ENCODE assay signal across 12 cellular contexts in genomic region chr11:93728792-93729128, GRCh38. TPM values are rescaled to one million over a fixed set of nuclear protein-coding genes. Genes with fewer than 3 reads are reported as not detected.
A peak's percentile ranks its signal among the peaks of the same experiment; 100 is the strongest.
DNase-seq lines count a peak whose midpoint lies in the region; FAIRE-seq and TF ChIP-seq lines count a peak whose summit lies in the region.
"Had no signal": no experiment of that assay in that cellular context is flagged by ENCODE, and none has a peak within 500 bp of the region (broad histone marks: within the 10 kb centered on the region; RNA-seq: fewer than 3 reads in every experiment).

No MANE protein-coding gene starts in this region.

- no peak for TF ChIP-seq RAD21 in H1 (IDR thresholded peaks at IDR 0.05 in 1 of 2, conservative IDR thresholded peaks at IDR 0.05 in 1 of 2; ENCODE audit: low read depth in 2 of 2, low read length in 2 of 2)

- POLR2A ChIA-PET in MCF 10A (lab: Yijun Ruan, JAX) = interaction anchor here (1.1 to 9.2 kb wide), 2 partner anchors 10 to 11 kb away, joined by 4 to 123 read pairs; partner anchors contain the start of genes C11orf54 and TAF1D
- POLR2A ChIA-PET in OCI-LY7 (lab: Charles Lee) = interaction anchor here (3.7 kb wide), 1 partner anchor 11 kb away, joined by 16 read pairs; no protein-coding TSS in a partner anchor
- POLR2A ChIA-PET in H1 (lab: Charles Lee; ENCODE audit: partially characterized antibody) = interaction anchor here (0.6 to 21.2 kb wide), 17 partner anchors 5 to 89 kb away, joined by 3 to 495 read pairs (median 4); partner anchors contain the start of genes C11orf54 and TAF1D

- no peak overlapping the region for H3K27ac ChIP-seq in mammary epithelial cell (ENCODE audit: insufficient read depth, low read depth, low read length)
- H3K27ac ChIP-seq in OCI-LY7 (ENCODE audit: low read depth, low read length, poor library complexity, severe bottlenecking) = no peak overlapping the region
- no peak overlapping the region for H3K27ac ChIP-seq in H1 (ENCODE audit: low read depth, low read length)
- H3K27ac ChIP-seq in tibial artery = no peak overlapping the region
- H3K27ac ChIP-seq: BLaER1 treated with 17β-estradiol and CSF1 and Interleukin-3, amounts not matched to agents 10 nM and 100 nM had no signal

- no peak overlapping the region for H4K91ac ChIP-seq in H1 (replicated peaks; ENCODE audit: insufficient read length, low read length)

- no peaks in the 10 kb centered on the region for H3K9me2 ChIP-seq in OCI-LY7 (ENCODE audit: insufficient read depth, low read length)

- no peak for FAIRE-seq in H1 (lab: Jason Lieb, UNC)
- FAIRE-seq: keratinocyte had no signal

- H3K9me3 ChIP-seq in mammary epithelial cell (replicated peaks; ENCODE audit: insufficient read depth, low read length) (no peaks in the 10 kb centered on the region), OCI-LY7 (ENCODE audit: low read length) (no peaks in the 10 kb centered on the region), H1 (ENCODE audit: insufficient read depth in 2 of 2, low read depth in 1 of 2, low read length in 1 of 2) (no peaks in the 10 kb centered on the region), tibial artery (no peaks in the 10 kb centered on the region)
- H3K9me3 ChIP-seq: BLaER1 treated with 17β-estradiol and CSF1 and Interleukin-3, amounts not matched to agents 10 nM and 100 nM had no signal

- no peak overlapping the region for H4K8ac ChIP-seq in H1 (ENCODE audit: extremely low read depth, insufficient read depth, low read length)

- no peak overlapping the region for H2BK20ac ChIP-seq in H1 (ENCODE audit: low read length)

- H3K18ac ChIP-seq in H1 (ENCODE audit: extremely low read depth, low read length) = no peak overlapping the region

- H3K27me3 Mint-ChIP-seq in MCF 10A (ENCODE audit: insufficient read depth, unreplicated experiment) = no peaks in the 10 kb centered on the region
- H3K27me3 Mint-ChIP-seq: brain had no signal

- no TSS peak for BruUV-seq in MCF 10A (replicated peaks; lab: Mats Ljungman, UMichigan)
- BruUV-seq in mammary epithelial cell (replicated peaks; lab: Mats Ljungman, UMichigan) = no TSS peak
- no TSS peak for BruUV-seq in OCI-LY7 (replicated peaks; lab: Mats Ljungman, UMichigan)

- H3K23me2 ChIP-seq in H1 (ENCODE audit: low read depth, low read length) = no peaks in the 10 kb centered on the region

- H3K27ac Mint-ChIP-seq in MCF 10A (ENCODE audit: low read depth, unreplicated experiment) = no peak overlapping the region

- H3K4ac ChIP-seq in H1 (replicated peaks; ENCODE audit: insufficient read length, low read depth, low read length) = no peak overlapping the region

- no peak overlapping the region for H2BK5ac ChIP-seq in H1 (ENCODE audit: low read depth, low read length)

- DNase-seq in MCF 10A (ENCODE audit: unreplicated experiment) (peak; percentile 23), mammary epithelial cell (no peak), OCI-LY7 (ENCODE audit: low spot score) (peak; percentile 10), H1 (ENCODE audit: low read depth in 1 of 2, low spot score in 2 of 2) (no peak), activated gamma-delta T cell (lab: John Stamatoyannopoulos, UW) (no peak), tibial artery (no peak), NOMO-1 treated with dmso at 0.1 percent for 144 hours (lab: John Stamatoyannopoulos, UW; ENCODE audit: unreplicated experiment) (no peak), cerebellar nuclear complex (lab: John Stamatoyannopoulos, UW) (no peak)
- DNase-seq: activated T-cell treated with anti-CD3 and anti-CD28 coated beads, Interleukin-2, amount 50 U/mL, for 4 hours had no signal

- H3K4me3 ChIP-seq in mammary epithelial cell (replicated peaks in 1 of 3; ENCODE audit: insufficient read depth in 1 of 3, low read depth in 2 of 3, low read length in 3 of 3) = no peak overlapping the region
- H3K4me3 ChIP-seq in OCI-LY7 (ENCODE audit: low read depth, low read length, poor library complexity, severe bottlenecking) = no peak overlapping the region
- H3K4me3 ChIP-seq in H1 (ENCODE audit: extremely low read depth in 1 of 4, insufficient read depth in 2 of 4, low read depth in 3 of 4, low read length in 4 of 4) = no peak overlapping the region
- H3K4me3 ChIP-seq in tibial artery = no peak overlapping the region
- H3K4me3 ChIP-seq: BLaER1 treated with 17β-estradiol and CSF1 and Interleukin-3, amounts not matched to agents 10 nM and 100 nM had no signal

- no peak; a peak in 1 of 3 replicates for TF ChIP-seq POLR2A in H1 (IDR thresholded peaks at IDR 0.05; ENCODE audit: control extremely low read depth in 1 of 2, low read depth in 2 of 2, low read length in 2 of 2)

- H3K23ac ChIP-seq in H1 (ENCODE audit: insufficient read length) = no peak overlapping the region

- WGBS in mammary epithelial cell (ENCODE audit: low coverage, missing lambda C conversion rate) = 87% methylated on average over 2 of the region's 2 CpGs
- 85% methylated on average over 2 of the region's 2 CpGs; no CpG with 5 or more reads in 1 of the 2 experiments for WGBS in H1 (ENCODE audit: extremely low coverage in 1 of 2, insufficient coverage in 1 of 2, insufficient read length in 1 of 2, insufficient replicate concordance in 2 of 2, low coverage in 1 of 2, low lambda C conversion rate in 2 of 2, missing lambda C conversion rate in 1 of 2), 2 experiments

- H4K5ac ChIP-seq in H1 (ENCODE audit: insufficient read length, low read depth, low read length) = no peak overlapping the region

- H3K36me3 Mint-ChIP-seq in MCF 10A (ENCODE audit: insufficient read depth, unreplicated experiment) = peaks cover 98% of the 10 kb centered on the region

- H3K14ac ChIP-seq in H1 (ENCODE audit: insufficient read length) = no peak overlapping the region

- no peaks in the 10 kb centered on the region for H3K4me1 ChIP-seq in mammary epithelial cell (ENCODE audit: insufficient read depth, low read length)
- peaks cover 15% of the 10 kb centered on the region for H3K4me1 ChIP-seq in OCI-LY7 (ENCODE audit: insufficient read depth, low read length, poor library complexity, severe bottlenecking)
- H3K4me1 ChIP-seq in H1 (replicated peaks in 1 of 4; ENCODE audit: control insufficient read depth in 3 of 4, insufficient read depth in 4 of 4, low read length in 3 of 4) = no peaks in the 10 kb centered on the region
- no peaks in the 10 kb centered on the region for H3K4me1 ChIP-seq in tibial artery

- no peak overlapping the region for H3K4me3 Mint-ChIP-seq in MCF 10A (ENCODE audit: unreplicated experiment)
- H3K4me3 Mint-ChIP-seq: activated T-cell treated with anti-CD3 and anti-CD28 coated beads, Interleukin-2, amount 50 U/mL, for 4 hours; brain had no signal

- H3K27me3 ChIP-seq in mammary epithelial cell (ENCODE audit: insufficient read depth, low read length) (no peaks in the 10 kb centered on the region), H1 (replicated peaks in 1 of 4; ENCODE audit: control insufficient read depth in 3 of 4, extremely low read depth in 1 of 4, insufficient read depth in 3 of 4, low read length in 3 of 4) (no peaks in the 10 kb centered on the region), tibial artery (no peaks in the 10 kb centered on the region)
- H3K27me3 ChIP-seq: BLaER1 treated with 17β-estradiol and CSF1 and Interleukin-3, amounts not matched to agents 10 nM and 100 nM had no signal

- no peak overlapping the region for H2BK120ac ChIP-seq in H1 (replicated peaks; ENCODE audit: low read depth, low read length)

- H3K79me1 ChIP-seq in H1 (ENCODE audit: low read depth, low read length) = no peaks in the 10 kb centered on the region

- H2AK5ac ChIP-seq in H1 (ENCODE audit: low read depth, low read length) = no peak overlapping the region

- H3K9me3 Mint-ChIP-seq in MCF 10A (ENCODE audit: unreplicated experiment) = no peaks in the 10 kb centered on the region
- H3K9me3 Mint-ChIP-seq: activated T-cell treated with anti-CD3 and anti-CD28 coated beads, Interleukin-2, amount 50 U/mL, for 4 hours; brain had no signal

- CTCF ChIA-PET in MCF 10A (lab: Yijun Ruan, JAX) (interaction anchor here (0.9 kb wide), 2 partner anchors 13 to 494 kb away, joined by 3 to 4 read pairs; partner anchors contain the start of genes C11orf54 and TAF1D), mammary epithelial cell (lab: Charles Lee; ENCODE audit: low non-redundant PET) (no interaction called here), OCI-LY7 (lab: Charles Lee; ENCODE audit: unreplicated experiment) (no interaction called here), H1 (lab: Charles Lee; ENCODE audit: partially characterized antibody) (interaction anchor here (0.9 to 1.4 kb wide), 2 partner anchors 10 to 494 kb away, joined by 3 read pairs; no protein-coding TSS in a partner anchor)

- H2BK12ac ChIP-seq in H1 (ENCODE audit: low read depth, low read length) = no peak overlapping the region

- no peaks in the 10 kb centered on the region for H3K4me1 Mint-ChIP-seq in MCF 10A (ENCODE audit: insufficient read depth, unreplicated experiment)

- dilution Hi-C loops in mammary epithelial cell (cut with HindIII; ENCODE audit: low sequenced_read_pairs) = no loop called here

- H3K4me2 ChIP-seq in mammary epithelial cell (ENCODE audit: insufficient read depth, low read depth, low read length) (no peak overlapping the region), OCI-LY7 (ENCODE audit: low read length) (no peak overlapping the region), H1 (ENCODE audit: insufficient read depth in 1 of 2, low read depth in 2 of 2, low read length in 2 of 2) (no peak overlapping the region)
- H3K4me2 ChIP-seq: BLaER1 treated with 17β-estradiol and CSF1 and Interleukin-3, amounts not matched to agents 10 nM and 100 nM had no signal

- no peak overlapping the region for H3K56ac ChIP-seq in H1 (replicated peaks; ENCODE audit: insufficient read length, low read depth, low read length)

- TF ChIP-seq CTCF in MCF 10A (IDR thresholded peaks at IDR 0.05; ENCODE audit: unreplicated experiment) (no peak), mammary epithelial cell (conservative IDR thresholded peaks at IDR 0.05 in 1 of 2, IDR thresholded peaks at IDR 0.05 in 1 of 2; ENCODE audit: extremely low read depth in 1 of 2, insufficient read depth in 1 of 2, low read depth in 1 of 2, low read length in 2 of 2) (no peak), OCI-LY7 (conservative IDR thresholded peaks at IDR 0.05; ENCODE audit: low read length) (no peak), H1 (IDR thresholded peaks at IDR 0.05; ENCODE audit: control extremely low read depth in 1 of 3, insufficient read depth in 1 of 3, low read depth in 1 of 3, low read length in 3 of 3) (no peak), tibial artery (IDR thresholded peaks at IDR 0.05) (no peak)

- no peak for TF ChIP-seq EP300 in H1 (IDR thresholded peaks at IDR 0.05; ENCODE audit: borderline replicate concordance in 1 of 2, low read depth in 2 of 2, low read length in 2 of 2)

- H2AFZ ChIP-seq in mammary epithelial cell (ENCODE audit: low read depth, low read length) (no peak overlapping the region), OCI-LY7 (ENCODE audit: low read length) (no peak overlapping the region), H1 (ENCODE audit: low read length) (no peak overlapping the region)

- in situ Hi-C loops in mammary epithelial cell (cut with MboI; ENCODE audit: low sequenced_read_pairs in 2 of 2) = no loop called here

- intact Hi-C loops in MCF 10A (cut with micrococcal nuclease) (loop anchor here (1.0 kb wide), 1 partner anchor 8 kb away; no protein-coding TSS in a partner anchor), mammary epithelial cell (cut with micrococcal nuclease) (no loop called here), OCI-LY7 (cut with micrococcal nuclease; ENCODE audit: unreplicated experiment) (loop anchor here (5.0 kb wide), 1 partner anchor 46 kb away; no protein-coding TSS in a partner anchor), tibial artery (cut with DNase I; ENCODE audit: low total_unique reads) (no loop called here)

- peaks cover 9% of the 10 kb centered on the region for H4K20me1 ChIP-seq in mammary epithelial cell (ENCODE audit: insufficient read depth, low read length)
- peaks cover 45% of the 10 kb centered on the region for H4K20me1 ChIP-seq in OCI-LY7 (ENCODE audit: insufficient read depth, low read length)
- peaks cover 6 to 10% of the 10 kb centered on the region in 2 experiments for H4K20me1 ChIP-seq in H1 (replicated peaks in 1 of 2; ENCODE audit: control insufficient read depth in 1 of 2, insufficient read depth in 2 of 2, low read length in 2 of 2)

- H3K79me2 ChIP-seq in mammary epithelial cell (ENCODE audit: insufficient read depth, low read length) (peaks cover 17% of the 10 kb centered on the region), OCI-LY7 (ENCODE audit: insufficient read depth, low read depth, low read length) (peaks cover 12% of the 10 kb centered on the region; the same call in 1 of the 2 replicates), H1 (ENCODE audit: control insufficient read depth in 1 of 2, insufficient read depth in 2 of 2, low read length in 2 of 2) (0 out of 4 replicates have a peak, but pooled peaks cover 0 to 3% of the 10 kb centered on the region in 2 experiments)

- H2BK15ac ChIP-seq in H1 (ENCODE audit: low read length) = no peak overlapping the region

- H3K9ac ChIP-seq in mammary epithelial cell (ENCODE audit: insufficient read depth, low read length) (no peak overlapping the region), H1 (replicated peaks in 1 of 4; ENCODE audit: extremely low read depth in 1 of 4, low read depth in 3 of 4, low read length in 3 of 4) (no peak overlapping the region)
- H3K9ac ChIP-seq: BLaER1 treated with 17β-estradiol and CSF1 and Interleukin-3, amounts not matched to agents 10 nM and 100 nM had no signal

- H3K36me3 ChIP-seq in mammary epithelial cell (ENCODE audit: insufficient read depth, low read length) (peaks cover 63% of the 10 kb centered on the region), OCI-LY7 (ENCODE audit: insufficient read depth, low read length) (peaks cover 99% of the 10 kb centered on the region), H1 (ENCODE audit: control insufficient read depth in 2 of 4, insufficient read depth in 4 of 4, low read length in 3 of 4) (peaks cover 20 to 84% (median 54%) of the 10 kb centered on the region in 4 experiments), tibial artery (peaks cover 70 to 88% (median 77%) of the 10 kb centered on the region in 3 donors)

RNA-seq across cellular contexts. Expression of gene TAF1D, which starts 12.5 kb away (rescaled TPM):
- total RNA-seq in MCF 10A (2022) (165 and 212 TPM in 2 replicates), mammary epithelial cell (100 to 1,000 TPM; 167 to 198 TPM), OCI-LY7 (2022) (276 and 285 TPM in 2 replicates)
- polyA plus RNA-seq in mammary epithelial cell (41.8 TPM), H1 (2011; rRNA removed) (45.8 and 64.7 TPM in 2 replicates)
- polyA minus RNA-seq in mammary epithelial cell = 39.2 TPM
- total RNA-seq in OCI-LY7 (2014; rRNA removed; shearing (Covaris generic)) = 201 and 206 TPM in 2 replicates
- total RNA-seq in H1 (2021; fragmentation: NEBNext Ultra II Directional; extraction: Animal tissue kit (Norgen Biotek cat#: 25700)) = 202 and 212 TPM in 2 replicates
- 114 TPM for polyA plus RNA-seq in H1 (2011; cell fraction: cytosol; rRNA removed)
- 63.1 TPM for polyA plus RNA-seq in H1 (2011; cell fraction: nucleus; rRNA removed)
- 63.0 to 156 TPM (median 74.1 TPM) in 4 replicates for polyA plus RNA-seq in H1 (2012, experiment 1 of 2)
- 28.4 TPM for polyA plus RNA-seq in H1 (2012, experiment 2 of 2)
- polyA plus RNA-seq in H1 (2013, experiment 1 of 2) = 252 TPM
- polyA plus RNA-seq in H1 (2013, experiment 2 of 2) = 227 TPM
- 71.9 and 81.3 TPM in 2 replicates for polyA minus RNA-seq in H1 (2011; rRNA and poly(A)+ RNA removed)
- 61.6 TPM for polyA minus RNA-seq in H1 (2011; cell fraction: cytosol; rRNA and poly(A)+ RNA removed)
- polyA minus RNA-seq in H1 (2011; cell fraction: nucleus; rRNA and poly(A)+ RNA removed) = 339 TPM

RNA-seq across cellular contexts. Expression of gene C11orf54, which starts 12.7 kb away (rescaled TPM):
- 13.8 and 23.1 TPM in 2 replicates for total RNA-seq in MCF 10A (2022)
- 10 to 100 TPM in 1 of 2 donors, 1 to 10 TPM in 1; 8.2 to 10.2 TPM for total RNA-seq in mammary epithelial cell
- polyA plus RNA-seq in mammary epithelial cell = 2.6 TPM
- polyA minus RNA-seq in mammary epithelial cell = not detected
- total RNA-seq in OCI-LY7 (2014; rRNA removed; shearing (Covaris generic)) = 25.8 and 29.5 TPM in 2 replicates
- 35.5 and 42.7 TPM in 2 replicates for total RNA-seq in OCI-LY7 (2022)
- 21.5 and 24.5 TPM in 2 replicates for total RNA-seq in H1 (2021; fragmentation: NEBNext Ultra II Directional; extraction: Animal tissue kit (Norgen Biotek cat#: 25700))
- polyA plus RNA-seq in H1 (2011; rRNA removed) = 3.9 and 14.7 TPM in 2 replicates
- 12.6 TPM for polyA plus RNA-seq in H1 (2011; cell fraction: cytosol; rRNA removed)
- polyA plus RNA-seq in H1 (2011; cell fraction: nucleus; rRNA removed) = 2.6 TPM
- polyA plus RNA-seq in H1 (2012, experiment 1 of 2) = 9.6 to 25.4 TPM (median 13.4 TPM) in 4 replicates
- 2.5 TPM for polyA plus RNA-seq in H1 (2012, experiment 2 of 2)
- polyA plus RNA-seq in H1 (2013, experiment 1 of 2) = 12.0 TPM
- 11.7 TPM for polyA plus RNA-seq in H1 (2013, experiment 2 of 2)
- 7.6 and 14.9 TPM in 2 replicates for polyA minus RNA-seq in H1 (2011; rRNA and poly(A)+ RNA removed)
- 7.9 TPM for polyA minus RNA-seq in H1 (2011; cell fraction: cytosol; rRNA and poly(A)+ RNA removed)
- 12.8 TPM for polyA minus RNA-seq in H1 (2011; cell fraction: nucleus; rRNA and poly(A)+ RNA removed)

RNA-seq across cellular contexts. Expression of gene MED17, which starts 55.3 kb away (rescaled TPM):
- total RNA-seq in MCF 10A (2022) = 42.2 and 43.9 TPM in 2 replicates
- total RNA-seq in mammary epithelial cell = 10 to 100 TPM; 27.8 to 30.2 TPM
- polyA plus RNA-seq in mammary epithelial cell = 15.4 TPM
- 14.1 TPM for polyA minus RNA-seq in mammary epithelial cell
- 21.8 and 23.0 TPM in 2 replicates for total RNA-seq in OCI-LY7 (2014; rRNA removed; shearing (Covaris generic))
- total RNA-seq in OCI-LY7 (2022) = 31.1 and 33.3 TPM in 2 replicates
- 30.4 and 33.7 TPM in 2 replicates for total RNA-seq in H1 (2021; fragmentation: NEBNext Ultra II Directional; extraction: Animal tissue kit (Norgen Biotek cat#: 25700))
- polyA plus RNA-seq in H1 (2011; rRNA removed) = 8.0 and 8.8 TPM in 2 replicates
- 9.8 TPM for polyA plus RNA-seq in H1 (2011; cell fraction: cytosol; rRNA removed)
- polyA plus RNA-seq in H1 (2011; cell fraction: nucleus; rRNA removed) = 15.3 TPM
- 11.4 to 20.0 TPM (median 15.0 TPM) in 4 replicates for polyA plus RNA-seq in H1 (2012, experiment 1 of 2)
- polyA plus RNA-seq in H1 (2012, experiment 2 of 2) = 2.8 TPM
- polyA plus RNA-seq in H1 (2013, experiment 1 of 2) = 16.0 TPM
- polyA plus RNA-seq in H1 (2013, experiment 2 of 2) = 15.3 TPM
- 19.8 and 20.5 TPM in 2 replicates for polyA minus RNA-seq in H1 (2011; rRNA and poly(A)+ RNA removed)
- 10.5 TPM for polyA minus RNA-seq in H1 (2011; cell fraction: cytosol; rRNA and poly(A)+ RNA removed)
- polyA minus RNA-seq in H1 (2011; cell fraction: nucleus; rRNA and poly(A)+ RNA removed) = 50.3 TPM

Comparison
In these comparisons a context has a peak if more than half of its experiments do, and no peak if none do; other contexts are left out.
1. DNase-seq: peak in MCF 10A (single experiment) and OCI-LY7 (single experiment); none in mammary epithelial cell (single experiment), H1 (0 of 2), activated gamma-delta T cell (single experiment), tibial artery (0 of 2), NOMO-1 treated with dmso at 0.1 percent for 144 hours (single experiment) and cerebellar nuclear complex (0 of 2).
2. CTCF ChIA-PET loops: an anchor here in MCF 10A (0.9 kb wide) and H1 (0.9 to 1.4 kb wide); none called in mammary epithelial cell and OCI-LY7.
3. intact Hi-C loops: an anchor here in MCF 10A (1.0 kb wide) and OCI-LY7 (5.0 kb wide); none called in mammary epithelial cell and tibial artery.